Comparison of ENCODE assay signal across 22 cellular contexts in the genomic region with DNA sequence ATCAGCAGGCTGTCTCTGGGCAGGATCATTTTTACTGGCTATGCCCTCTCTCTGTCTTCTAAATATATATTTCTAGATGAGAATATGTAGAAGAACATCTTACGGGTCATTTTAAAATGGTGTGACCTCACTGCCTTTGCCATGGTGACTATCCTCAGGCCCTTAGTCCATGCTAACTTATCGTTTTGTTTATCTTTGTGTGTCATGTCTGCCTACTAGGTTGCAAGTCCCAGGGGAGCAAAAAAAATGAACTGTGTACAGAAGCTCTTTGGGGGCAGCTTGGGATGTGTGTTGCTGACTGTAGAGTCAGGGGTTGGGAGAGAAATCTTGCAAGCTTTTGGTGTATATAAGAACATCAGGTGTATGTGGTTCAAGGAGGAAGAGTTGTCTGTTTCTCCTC.
"Had no signal": no experiment of that assay in that cellular context is flagged by ENCODE, and none has a peak within 500 bp of the region (broad histone marks: within the 10 kb centered on the region; RNA-seq: fewer than 3 reads in every experiment).

No MANE protein-coding gene starts in this region.

- DNase-seq: activated CD4-positive, alpha-beta T cell treated with anti-CD3 and anti-CD28 coated beads, Interleukin-2, amount 10 ng/mL, durations not matched to agents 7 days and 5 days; activated CD8-positive, alpha-beta T cell treated with anti-CD3 and anti-CD28 coated beads, Interleukin-2, amount 10 ng/mL, durations not matched to agents 7 days and 5 days; activated effector memory CD4-positive, alpha-beta T cell treated with Interleukin-2 at 50 U/mL for 16 hours; activated naive CD4-positive, alpha-beta T cell treated with anti-CD3 and anti-CD28 coated beads for 36 hours; activated naive CD8-positive, alpha-beta T cell treated with anti-CD3 and anti-CD28 coated beads, Interleukin-2, amount 10 ng/mL, durations not matched to agents 7 days and 5 days; activated T-cell treated with anti-CD3 and anti-CD28 coated beads, Interleukin-2, amount 50 U/mL, for 48 hours; amniotic stem cell; foreskin melanocyte; kidney glomerular epithelial cell; left lung; naive thymus-derived CD8-positive, alpha-beta T cell; stimulated activated CD4-positive, alpha-beta T cell treated with anti-CD3 and anti-CD28 coated beads, Interleukin-15, amount 100 ng/mL, for 24 hours; stimulated activated naive B cell treated with anti-CD40 and anti-IgM and Interleukin-4, amounts not matched to agents 10 μg/mL and 1 μg/mL and 100 μg/mL, for 72 hours; upper lobe of left lung had no signal

- H3K27me3 Mint-ChIP-seq: activated CD4-positive, alpha-beta T cell treated with anti-CD3 and anti-CD28 coated beads, Interleukin-2, amount 10 ng/mL, durations not matched to agents 7 days and 5 days; activated naive CD8-positive, alpha-beta T cell treated with anti-CD3 and anti-CD28 coated beads, Interleukin-2, amount 10 ng/mL, durations not matched to agents 7 days and 5 days; naive thymus-derived CD8-positive, alpha-beta T cell; stimulated activated naive B cell treated with anti-CD40 and anti-IgM and Interleukin-4, amounts not matched to agents 10 μg/mL and 1 μg/mL and 100 μg/mL, for 72 hours had no signal

- H3K4me3 Mint-ChIP-seq: activated CD4-positive, alpha-beta T cell treated with anti-CD3 and anti-CD28 coated beads, Interleukin-2, amount 10 ng/mL, durations not matched to agents 7 days and 5 days; activated CD8-positive, alpha-beta T cell treated with anti-CD3 and anti-CD28 coated beads, Interleukin-2, amount 10 ng/mL, durations not matched to agents 7 days and 5 days; activated naive CD4-positive, alpha-beta T cell treated with anti-CD3 and anti-CD28 coated beads for 36 hours; activated naive CD8-positive, alpha-beta T cell treated with anti-CD3 and anti-CD28 coated beads, Interleukin-2, amount 10 ng/mL, durations not matched to agents 7 days and 5 days; mesothelial cell of epicardium; naive thymus-derived CD8-positive, alpha-beta T cell; neural progenitor cell; stimulated activated naive B cell treated with anti-CD40 and anti-IgM and Interleukin-4, amounts not matched to agents 10 μg/mL and 1 μg/mL and 100 μg/mL, for 72 hours had no signal

- H3K9me3 ChIP-seq: left lung, upper lobe of left lung had no signal

- H3K27me3 ChIP-seq: cardiac muscle cell, hepatocyte, left lung, neural progenitor cell, upper lobe of left lung had no signal

- H3K9ac ChIP-seq: neural progenitor cell had no signal

- H3K9me3 Mint-ChIP-seq: activated CD4-positive, alpha-beta T cell treated with anti-CD3 and anti-CD28 coated beads, Interleukin-2, amount 10 ng/mL, durations not matched to agents 7 days and 5 days; activated naive CD4-positive, alpha-beta T cell treated with anti-CD3 and anti-CD28 coated beads for 36 hours; activated naive CD8-positive, alpha-beta T cell treated with anti-CD3 and anti-CD28 coated beads, Interleukin-2, amount 10 ng/mL, durations not matched to agents 7 days and 5 days; mesothelial cell of epicardium; naive thymus-derived CD8-positive, alpha-beta T cell; neural progenitor cell; stimulated activated naive B cell treated with anti-CD40 and anti-IgM and Interleukin-4, amounts not matched to agents 10 μg/mL and 1 μg/mL and 100 μg/mL, for 72 hours had no signal

- H3K79me2 ChIP-seq: hepatocyte had no signal

- H3K27ac ChIP-seq: cardiac muscle cell, hepatocyte, left lung, neural progenitor cell, upper lobe of left lung, VCaP had no signal

- H3K4me1 ChIP-seq: left lung, neural progenitor cell, upper lobe of left lung had no signal

- H3K4me2 ChIP-seq: hepatocyte, neural progenitor cell, smooth muscle cell had no signal

- ATAC-seq: activated CD4-positive, CD25-positive, alpha-beta regulatory T cell treated with anti-CD3 and anti-CD28 coated beads, Interleukin-2, amount 50 U/mL, for 24 hours; activated CD8-positive, alpha-beta T cell treated with anti-CD3 and anti-CD28 coated beads, Interleukin-2, amount 10 ng/mL, durations not matched to agents 7 days and 5 days; left lung; naive thymus-derived CD8-positive, alpha-beta T cell; sciatic nerve; stimulated activated naive B cell treated with anti-CD40 and anti-IgM and Interleukin-4, amounts not matched to agents 10 μg/mL and 1 μg/mL and 100 μg/mL, for 72 hours had no signal

- H3K4me1 Mint-ChIP-seq: mesothelial cell of epicardium; naive thymus-derived CD8-positive, alpha-beta T cell; neural progenitor cell had no signal

- H3K27ac Mint-ChIP-seq: activated CD4-positive, alpha-beta T cell treated with anti-CD3 and anti-CD28 coated beads, Interleukin-2, amount 10 ng/mL, durations not matched to agents 7 days and 5 days; activated CD8-positive, alpha-beta T cell treated with anti-CD3 and anti-CD28 coated beads, Interleukin-2, amount 10 ng/mL, durations not matched to agents 7 days and 5 days; activated naive CD4-positive, alpha-beta T cell treated with anti-CD3 and anti-CD28 coated beads for 36 hours; activated naive CD8-positive, alpha-beta T cell treated with anti-CD3 and anti-CD28 coated beads, Interleukin-2, amount 10 ng/mL, durations not matched to agents 7 days and 5 days; mesothelial cell of epicardium; neural progenitor cell; stimulated activated naive B cell treated with anti-CD40 and anti-IgM and Interleukin-4, amounts not matched to agents 10 μg/mL and 1 μg/mL and 100 μg/mL, for 72 hours had no signal

- H2AFZ ChIP-seq: hepatocyte, neural progenitor cell had no signal

- H3K4me3 ChIP-seq: cardiac muscle cell, hepatocyte, left lung, neural progenitor cell, smooth muscle cell, upper lobe of left lung had no signal
